Comparison of ENCODE assay signal across 9 cellular contexts in the genomic region with DNA sequence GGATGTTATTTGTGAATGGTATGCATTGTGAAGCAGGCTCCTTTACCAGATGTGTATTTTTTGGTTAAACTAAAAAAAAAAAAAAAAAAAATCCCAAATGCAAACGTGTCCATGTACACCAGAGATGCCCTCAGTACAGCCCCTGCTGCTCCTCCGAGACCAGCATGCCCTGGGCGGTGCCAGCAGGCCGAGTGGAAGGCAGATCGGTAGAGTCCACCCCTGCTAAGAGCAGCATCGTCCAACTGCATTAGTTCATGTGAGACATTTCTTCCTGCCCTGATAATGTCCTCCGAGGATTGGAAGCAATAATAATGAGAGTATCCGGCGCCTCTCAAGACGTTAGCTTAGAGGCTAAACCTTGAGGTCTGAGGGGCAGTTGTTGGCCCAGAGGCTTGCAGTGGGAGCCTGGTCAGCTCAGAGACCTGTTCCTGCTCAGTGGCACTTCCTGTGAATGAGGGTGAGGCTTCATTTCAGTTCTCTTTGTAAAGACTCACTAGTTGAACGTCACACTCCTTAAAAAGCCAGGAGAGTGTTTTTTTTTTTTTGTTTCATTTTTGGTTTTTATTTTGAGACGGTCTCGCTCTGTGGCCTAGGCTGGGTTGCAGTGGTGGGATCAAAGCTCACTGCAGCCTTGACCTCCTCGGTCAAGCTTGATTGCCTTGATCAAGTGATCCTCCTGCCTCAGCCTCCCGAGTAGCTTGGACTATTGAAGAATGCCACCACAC. TPM values are rescaled to one million over a fixed set of nuclear protein-coding genes. Genes with fewer than 3 reads are reported as not detected.
A peak's percentile ranks its signal among the peaks of the same experiment; 100 is the strongest.
DNase-seq lines count a peak whose midpoint lies in the region; ATAC-seq and FAIRE-seq lines count a peak whose summit lies in the region.
"Had no signal": no experiment of that assay in that cellular context is flagged by ENCODE, and none has a peak within 500 bp of the region (broad histone marks: within the 10 kb centered on the region; RNA-seq: fewer than 3 reads in every experiment).

No MANE protein-coding gene starts in this region.

- WGBS in mesenchymal stem cell = 95% methylated on average over 15 of the region's 15 CpGs

- H3K4me2 ChIP-seq in mesenchymal stem cell (ENCODE audit: low read length, poor library complexity, severe bottlenecking) = no peak overlapping the region

- H3K9me3 ChIP-seq in mesenchymal stem cell (ENCODE audit: control insufficient read depth, low read length) = no peaks in the 10 kb centered on the region

- FAIRE-seq in GM18507 (lab: Jason Lieb, UNC) = peak; percentile 58
- FAIRE-seq: H1 had no signal

- no peak overlapping the region for H3K4ac ChIP-seq in mesenchymal stem cell (ENCODE audit: low read depth in 1 of 2, low read length in 2 of 2)

- H3K36me3 ChIP-seq in mesenchymal stem cell (ENCODE audit: control insufficient read depth in 1 of 2, insufficient read depth in 2 of 2, low read depth in 1 of 2, low read length in 2 of 2) = peaks cover 2 to 15% of the 10 kb centered on the region in 2 experiments

- no peak overlapping the region for H2AFZ ChIP-seq in mesenchymal stem cell (ENCODE audit: low read depth, low read length)

- no peak overlapping the region for H2BK5ac ChIP-seq in mesenchymal stem cell (ENCODE audit: low read depth, low read length, poor library complexity, severe bottlenecking)

- H3K14ac ChIP-seq in mesenchymal stem cell (ENCODE audit: low read length in 2 of 2) = no peak overlapping the region

- peaks cover 9% of the 10 kb centered on the region for H3K79me1 ChIP-seq in mesenchymal stem cell (replicated peaks; ENCODE audit: low read length, poor library complexity, severe bottlenecking)

- ATAC-seq in GM21423 (IDR thresholded peaks at IDR 0.05; ENCODE audit: unreplicated experiment) (peak; percentile 66), HG03520 (IDR thresholded peaks at IDR 0.05; ENCODE audit: unreplicated experiment) (peak; percentile 52)

- DNase-seq in GM18507 (ENCODE audit: extremely low spot score, insufficient read length, low read depth) = no peak
- DNase-seq in mesenchymal stem cell = no peak
- no peak for DNase-seq in medulla oblongata (ENCODE audit: extremely low spot score)
- no peak for DNase-seq in NCI-H2196 treated with DMSO at 0.1 percent for 48 hours (lab: John Stamatoyannopoulos, UW; ENCODE audit: unreplicated experiment)
- no peak for DNase-seq in AG20443 (ENCODE audit: low spot score)
- no peak for DNase-seq in DMS114 treated with DMSO at 0.1 percent for 48 hours (lab: John Stamatoyannopoulos, UW; ENCODE audit: unreplicated experiment)

- H3K4me1 ChIP-seq in mesenchymal stem cell (ENCODE audit: control insufficient read depth, insufficient read depth, low read depth, low read length) = peaks cover 18% of the 10 kb centered on the region

- H2AK5ac ChIP-seq in mesenchymal stem cell (ENCODE audit: low read length, severe bottlenecking) = no peak overlapping the region

- no peak overlapping the region for H3K18ac ChIP-seq in mesenchymal stem cell (ENCODE audit: low read depth in 1 of 2, low read length in 2 of 2)

- H3K9ac ChIP-seq in mesenchymal stem cell (ENCODE audit: low read length) = peak overlapping the region; percentile 41

- H3K27me3 ChIP-seq in mesenchymal stem cell (ENCODE audit: control insufficient read depth in 1 of 2, insufficient read depth in 1 of 2, low read length in 2 of 2) = no peaks in the 10 kb centered on the region

- H3K27ac ChIP-seq in mesenchymal stem cell (ENCODE audit: low read length, poor library complexity, severe bottlenecking) = no peak overlapping the region

- no peak overlapping the region for H4K91ac ChIP-seq in mesenchymal stem cell (ENCODE audit: low read length)

- H3K4me3 ChIP-seq in mesenchymal stem cell (ENCODE audit: insufficient read depth in 1 of 2, low read depth in 1 of 2, low read length in 2 of 2) = no peak overlapping the region

- H3K23ac ChIP-seq in mesenchymal stem cell (ENCODE audit: low read length in 2 of 2) = no peak overlapping the region

- H2BK120ac ChIP-seq in mesenchymal stem cell (ENCODE audit: low read depth, low read length) = no peak overlapping the region

- no peak overlapping the region for H2BK15ac ChIP-seq in mesenchymal stem cell (ENCODE audit: low read depth, poor library complexity, severe bottlenecking)

- H4K8ac ChIP-seq in mesenchymal stem cell (ENCODE audit: low read length) = no peak overlapping the region

- H2BK12ac ChIP-seq in mesenchymal stem cell (ENCODE audit: low read length in 2 of 2) = no peak overlapping the region

RNA-seq across cellular contexts. Expression of a gene that starts 5.6 kb away (rescaled TPM):
- polyA plus RNA-seq in mesenchymal stem cell (2013, experiment 1 of 2) = 36.6 TPM
- polyA plus RNA-seq in mesenchymal stem cell (2013, experiment 2 of 2) = 33.8 TPM
